1 cellular context compared by ENCODE assay signal in genomic region chr18:63367241-63367953, GRCh38.
TF ChIP-seq lines count a peak whose summit lies in the region.

No MANE protein-coding gene starts in this region.

TF ChIP-seq in HepG2, 621 proteins besides CTCF, POLR2A, EP300 and RAD21 (continued from another document and continues in another):
- TF ChIP-seq ZBTB25 (CRISPR knock-in tag; IDR thresholded peaks at IDR 0.05) (peak; percentile 87), ZNF280D (CRISPR knock-in tag; IDR thresholded peaks at IDR 0.05) (peak; percentile 78), HBP1 (CRISPR knock-in tag; IDR thresholded peaks at IDR 0.05; ENCODE audit: low read depth) (peak; percentile 61), TSC22D2 (CRISPR knock-in tag; IDR thresholded peaks at IDR 0.05; ENCODE audit: borderline replicate concordance) (peak; percentile 77), NFIC (IDR thresholded peaks at IDR 0.05; ENCODE audit: low read length) (peak; percentile 74), SMAD1 (CRISPR knock-in tag; IDR thresholded peaks at IDR 0.05; ENCODE audit: borderline replicate concordance, low read depth) (peak; percentile 21; the same call in 1 of the 2 replicates), CEBPZ (IDR thresholded peaks at IDR 0.05; ENCODE audit: low read length) (no peak), TGIF2 (CRISPR knock-in tag; IDR thresholded peaks at IDR 0.05) (peak; percentile 17; the same call in 1 of the 2 replicates), NCOA5 (CRISPR knock-in tag; IDR thresholded peaks at IDR 0.05) (no peak), KMT2A (CRISPR knock-in tag; IDR thresholded peaks at IDR 0.05) (peak; percentile 71), DMTF1 (CRISPR knock-in tag; IDR thresholded peaks at IDR 0.05) (no peak), ZFP62 (CRISPR knock-in tag; IDR thresholded peaks at IDR 0.05) (peak; percentile 59; the same call in 1 of the 2 replicates), ZNF878 (CRISPR knock-in tag; IDR thresholded peaks at IDR 0.05) (peak; percentile 45; the same call in 1 of the 2 replicates), XRCC5 (optimal IDR thresholded peaks at IDR 0.05; ENCODE audit: low read length) (peak; percentile 100), RNF2 (conservative IDR thresholded peaks at IDR 0.05; ENCODE audit: low read depth) (peak; percentile 76; the same call in 1 of the 2 replicates), ZBTB39 (CRISPR knock-in tag; IDR thresholded peaks at IDR 0.05) (peak; percentile 60; the same call in 1 of the 2 replicates), ZNF777 (CRISPR knock-in tag; IDR thresholded peaks at IDR 0.05) (peak; percentile 27; the same call in 1 of the 2 replicates), ZNF460 (CRISPR knock-in tag; IDR thresholded peaks at IDR 0.05; ENCODE audit: borderline replicate concordance) (peak; percentile 12; the same call in 1 of the 2 replicates), ZNF770 (CRISPR knock-in tag; IDR thresholded peaks at IDR 0.05) (peak; percentile 64; the same call in 1 of the 2 replicates), ZBTB3 (CRISPR knock-in tag; IDR thresholded peaks at IDR 0.05; ENCODE audit: borderline replicate concordance, low read depth) (0 out of 2 replicates have a peak, but pooled peaks have one; percentile 62), NKX3-1 (CRISPR knock-in tag; IDR thresholded peaks at IDR 0.05) (peak; percentile 90), HNF4G (IDR thresholded peaks at IDR 0.05; ENCODE audit: borderline replicate concordance, low read depth, low read length) (peak; percentile 69; the same call in 1 of the 2 replicates), HNF4G (CRISPR knock-in tag; IDR thresholded peaks at IDR 0.05; ENCODE audit: borderline replicate concordance, low read depth) (peak; percentile 46; the same call in 1 of the 2 replicates), SSRP1 (CRISPR knock-in tag; IDR thresholded peaks at IDR 0.05) (no peak), MYNN (CRISPR knock-in tag; IDR thresholded peaks at IDR 0.05; ENCODE audit: low read depth) (no peak), AKAP8 (CRISPR knock-in tag; IDR thresholded peaks at IDR 0.05) (0 out of 2 replicates have a peak, but pooled peaks have one; percentile 45), ARNTL (CRISPR knock-in tag; IDR thresholded peaks at IDR 0.05) (no peak; the same call in 1 of the 2 replicates), PAWR (CRISPR knock-in tag; IDR thresholded peaks at IDR 0.05; ENCODE audit: borderline replicate concordance) (no peak), CENPBD1 (CRISPR knock-in tag; IDR thresholded peaks at IDR 0.05; ENCODE audit: borderline replicate concordance, low read depth) (no peak), SNAPC4 (CRISPR knock-in tag; IDR thresholded peaks at IDR 0.05) (peak; percentile 54; the same call in 1 of the 2 replicates), FOSL2 (CRISPR knock-in tag; IDR thresholded peaks at IDR 0.05) (peak; percentile 54), ZNF761 (CRISPR knock-in tag; conservative IDR thresholded peaks at IDR 0.05) (0 out of 2 replicates have a peak, but pooled peaks have one; percentile 17)
